ENCODE assay signal across 28 cellular contexts in the genomic region with DNA sequence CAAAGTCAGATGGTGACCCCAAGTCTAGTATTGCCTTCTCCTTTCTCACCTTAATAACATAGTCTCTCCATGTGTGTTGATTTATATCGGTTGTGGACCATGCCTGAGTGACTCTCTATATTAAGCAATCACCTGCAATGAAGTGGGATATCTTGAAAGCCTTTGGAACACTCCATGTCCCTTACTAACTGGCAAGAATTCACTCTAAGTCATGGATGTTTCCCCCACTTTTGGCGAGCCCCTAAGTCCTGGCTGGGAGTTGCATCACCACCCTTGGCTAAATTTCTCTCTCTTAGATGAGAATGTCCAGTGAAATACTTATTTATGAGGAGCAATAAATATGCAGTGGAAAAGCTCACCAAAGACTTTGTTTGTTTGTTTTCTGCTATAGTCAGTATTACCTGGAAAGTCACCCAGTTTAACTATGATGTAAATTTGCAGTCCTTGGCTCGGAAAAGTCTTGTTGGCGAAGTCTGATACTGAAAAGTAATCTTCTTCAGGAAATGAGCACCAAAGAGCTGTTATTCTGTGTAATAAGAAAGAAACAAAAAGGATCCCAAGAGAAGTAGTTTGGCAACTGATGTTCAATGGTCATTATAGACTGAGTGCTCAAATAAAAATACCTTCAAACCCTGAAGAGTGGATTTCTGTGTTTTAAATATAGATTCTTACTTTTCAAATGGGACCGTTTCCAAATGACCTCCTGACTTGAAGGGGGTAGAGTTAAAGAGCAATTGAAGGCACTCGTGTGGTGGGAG.
"Had no signal": no experiment of that assay in that cellular context is flagged by ENCODE, and none has a peak within 500 bp of the region (broad histone marks: within the 10 kb centered on the region; RNA-seq: fewer than 3 reads in every experiment).

No MANE protein-coding gene starts in this region.

- DNase-seq: activated CD4-positive, alpha-beta memory T cell treated with anti-CD3 and anti-CD28 coated beads, Interleukin-2, amount 10 ng/mL, durations not matched to agents 7 days and 5 days; activated CD4-positive, alpha-beta T cell treated with anti-CD3 and anti-CD28 coated beads for 1 hour; activated CD4-positive, alpha-beta T cell treated with anti-CD3 and anti-CD28 coated beads for 4 hours; activated CD4-positive, alpha-beta T cell treated with anti-CD3 and anti-CD28 coated beads, Interleukin-2, amount 10 ng/mL, durations not matched to agents 7 days and 5 days; activated CD4-positive, alpha-beta T cell treated with anti-CD3 and anti-CD28 coated beads, Interleukin-2, amount 50 U/mL, for 4 hours; activated CD8-positive, alpha-beta memory T cell treated with anti-CD3 and anti-CD28 coated beads, Interleukin-2, amount 50 U/mL, for 48 hours; activated gamma-delta T cell; activated naive CD4-positive, alpha-beta T cell; activated naive CD4-positive, alpha-beta T cell treated with anti-CD3 and anti-CD28 coated beads, Interleukin-2, amount 10 ng/mL, durations not matched to agents 7 days and 5 days; activated T-cell treated with anti-CD3 and anti-CD28 coated beads for 4 hours; activated T-cell treated with anti-CD3 and anti-CD28 coated beads, Interleukin-2, amount 50 U/mL, for 24 hours; activated T-cell treated with anti-CD3 and anti-CD28 coated beads, Interleukin-2, amount 50 U/mL, for 72 hours; amniotic stem cell; anterior cingulate cortex; brain microvascular endothelial cell; cortex of kidney; dermis blood vessel endothelial cell; effector CD4-positive, alpha-beta T cell; effector memory CD8-positive, alpha-beta T cell; erythroblast; foreskin keratinocyte; T-helper 2 cell had no signal

- H3K9me3 Mint-ChIP-seq: activated CD4-positive, alpha-beta memory T cell treated with anti-CD3 and anti-CD28 coated beads, Interleukin-2, amount 10 ng/mL, durations not matched to agents 7 days and 5 days; activated CD4-positive, alpha-beta T cell treated with anti-CD3 and anti-CD28 coated beads, Interleukin-2, amount 10 ng/mL, durations not matched to agents 7 days and 5 days; activated naive CD4-positive, alpha-beta T cell treated with anti-CD3 and anti-CD28 coated beads, Interleukin-2, amount 10 ng/mL, durations not matched to agents 7 days and 5 days; activated naive CD4-positive, alpha-beta T cell treated with anti-CD3 and anti-CD28 coated beads, Interleukin-2, amount 50 U/mL, for 72 hours; activated T-cell treated with anti-CD3 and anti-CD28 coated beads, Interleukin-2, amount 50 U/mL, for 24 hours; effector memory CD8-positive, alpha-beta T cell; WTC11 had no signal

- ATAC-seq: activated naive CD4-positive, alpha-beta T cell treated with anti-CD3 and anti-CD28 coated beads, Interleukin-2, amount 50 U/mL, for 72 hours; activated T-cell treated with anti-CD3 and anti-CD28 coated beads, Interleukin-2, amount 50 U/mL, for 72 hours; effector memory CD8-positive, alpha-beta T cell; foreskin keratinocyte; WTC11 had no signal

- H3K4me3 Mint-ChIP-seq: activated CD4-positive, alpha-beta memory T cell treated with anti-CD3 and anti-CD28 coated beads, Interleukin-2, amount 10 ng/mL, durations not matched to agents 7 days and 5 days; activated CD4-positive, alpha-beta T cell treated with anti-CD3 and anti-CD28 coated beads, Interleukin-2, amount 10 ng/mL, durations not matched to agents 7 days and 5 days; activated naive CD4-positive, alpha-beta T cell treated with anti-CD3 and anti-CD28 coated beads, Interleukin-2, amount 10 ng/mL, durations not matched to agents 7 days and 5 days; activated T-cell treated with anti-CD3 and anti-CD28 coated beads, Interleukin-2, amount 50 U/mL, for 24 hours; activated T-cell treated with anti-CD3 and anti-CD28 coated beads, Interleukin-2, amount 50 U/mL, for 72 hours; effector memory CD8-positive, alpha-beta T cell; WTC11 had no signal

- H3K4me1 ChIP-seq: esophagus muscularis mucosa, foreskin keratinocyte had no signal

- H3K27me3 Mint-ChIP-seq: activated naive CD4-positive, alpha-beta T cell treated with anti-CD3 and anti-CD28 coated beads, Interleukin-2, amount 10 ng/mL, durations not matched to agents 7 days and 5 days; activated T-cell treated with anti-CD3 and anti-CD28 coated beads, Interleukin-2, amount 50 U/mL, for 24 hours; effector memory CD8-positive, alpha-beta T cell had no signal

- H3K27ac Mint-ChIP-seq: activated CD4-positive, alpha-beta memory T cell treated with anti-CD3 and anti-CD28 coated beads, Interleukin-2, amount 10 ng/mL, durations not matched to agents 7 days and 5 days; activated CD4-positive, alpha-beta T cell treated with anti-CD3 and anti-CD28 coated beads, Interleukin-2, amount 10 ng/mL, durations not matched to agents 7 days and 5 days; activated naive CD4-positive, alpha-beta T cell treated with anti-CD3 and anti-CD28 coated beads, Interleukin-2, amount 10 ng/mL, durations not matched to agents 7 days and 5 days; activated naive CD4-positive, alpha-beta T cell treated with anti-CD3 and anti-CD28 coated beads, Interleukin-2, amount 50 U/mL, for 72 hours; activated T-cell treated with anti-CD3 and anti-CD28 coated beads, Interleukin-2, amount 50 U/mL, for 24 hours; activated T-cell treated with anti-CD3 and anti-CD28 coated beads, Interleukin-2, amount 50 U/mL, for 72 hours; effector memory CD8-positive, alpha-beta T cell; WTC11 had no signal

- H3K27me3 ChIP-seq: brain microvascular endothelial cell, esophagus muscularis mucosa, foreskin keratinocyte had no signal

- FAIRE-seq: astrocyte, bronchial epithelial cell, colon had no signal

- H3K27ac ChIP-seq: brain microvascular endothelial cell, esophagus muscularis mucosa, foreskin keratinocyte had no signal

- H3K4me3 ChIP-seq: esophagus muscularis mucosa had no signal

- H3K9me3 ChIP-seq: esophagus muscularis mucosa had no signal

- H3K4me1 Mint-ChIP-seq: activated CD4-positive, alpha-beta memory T cell treated with anti-CD3 and anti-CD28 coated beads, Interleukin-2, amount 10 ng/mL, durations not matched to agents 7 days and 5 days; activated CD4-positive, alpha-beta T cell treated with anti-CD3 and anti-CD28 coated beads, Interleukin-2, amount 10 ng/mL, durations not matched to agents 7 days and 5 days; activated naive CD4-positive, alpha-beta T cell treated with anti-CD3 and anti-CD28 coated beads, Interleukin-2, amount 10 ng/mL, durations not matched to agents 7 days and 5 days; WTC11 had no signal

- H3K36me3 Mint-ChIP-seq: activated naive CD4-positive, alpha-beta T cell treated with anti-CD3 and anti-CD28 coated beads, Interleukin-2, amount 10 ng/mL, durations not matched to agents 7 days and 5 days; activated naive CD4-positive, alpha-beta T cell treated with anti-CD3 and anti-CD28 coated beads, Interleukin-2, amount 50 U/mL, for 72 hours; WTC11 had no signal

- H3K36me3 ChIP-seq: brain microvascular endothelial cell, esophagus muscularis mucosa had no signal
